22 cellular contexts compared by ENCODE assay signal in genomic region chr13:34338102-34338501, GRCh38.
DNase-seq lines count a peak whose midpoint lies in the region; ATAC-seq, FAIRE-seq and TF ChIP-seq lines count a peak whose summit lies in the region.
"Had no signal": no experiment of that assay in that cellular context is flagged by ENCODE, and none has a peak within 500 bp of the region (broad histone marks: within the 10 kb centered on the region; RNA-seq: fewer than 3 reads in every experiment).

No MANE protein-coding gene starts in this region.

- no peak for TF ChIP-seq CTCF in VCaP (conservative IDR thresholded peaks at IDR 0.05)
- TF ChIP-seq CTCF in epithelial cell of esophagus (IDR thresholded peaks at IDR 0.05; ENCODE audit: insufficient read depth, low read depth, low read length, missing control alignments): no peak

- no peaks in the 10 kb centered on the region for H3K9me3 ChIP-seq in small intestine (ENCODE audit: control insufficient read depth, low read depth)
- H3K9me3 ChIP-seq: A549, HAP-1 had no signal

- DNase-seq in Ammon's horn (ENCODE audit: low spot score): peak; percentile 69
- DNase-seq in NCI-H446 (lab: John Stamatoyannopoulos, UW): peak; percentile 52 to 82
- DNase-seq in epithelial cell of esophagus (ENCODE audit: low read depth): peak; percentile 8
- DNase-seq in ureter (ENCODE audit: low spot score): no peak
- DNase-seq in GM12892 (ENCODE audit: insufficient read length): no peak
- DNase-seq in small intestine: no peak
- DNase-seq: 8988T; ACHN; AML-193; CD4-positive, alpha-beta memory T cell; COR-L47; DMS153; DMS79 treated with DMSO at 0.1 percent for 48 hours; GOT3; HFFc6 had no signal

- peak overlapping the region; percentile 92; the same call in 1 of the 2 replicates for H3K27ac ChIP-seq in VCaP
- no peak overlapping the region for H3K27ac ChIP-seq in small intestine (ENCODE audit: low read depth in 1 of 2, low read length in 1 of 2)
- H3K27ac ChIP-seq: A549 had no signal

- WGBS in small intestine, 3 donors: 81 to 92% (median 85%) methylated on average over 1 of the region's 1 CpG

- FAIRE-seq in GM12892 (lab: Jason Lieb, UNC): no peak
- FAIRE-seq in small intestine (lab: Jason Lieb, UNC): no peak
- FAIRE-seq: A549, G401.6, GM19239, H54 had no signal

- no peak for TF ChIP-seq POLR2A in GM12892 (IDR thresholded peaks at IDR 0.05; ENCODE audit: low read depth, low read length)

- no peaks in the 10 kb centered on the region for H3K36me3 ChIP-seq in small intestine (ENCODE audit: control insufficient read depth in 2 of 2, insufficient read depth in 2 of 2, low read length in 2 of 2)
- H3K36me3 ChIP-seq: HAP-1 had no signal

- ATAC-seq in GM21381 (IDR thresholded peaks at IDR 0.05; ENCODE audit: unreplicated experiment): no peak
- ATAC-seq: A549 had no signal

- H3K4me1 ChIP-seq in small intestine (ENCODE audit: control insufficient read depth in 2 of 2, insufficient read depth in 1 of 2, low read depth in 1 of 2, low read length in 1 of 2): no peaks in the 10 kb centered on the region

- H3K4me3 ChIP-seq in epithelial cell of esophagus (ENCODE audit: low read length) (no peak overlapping the region), small intestine (ENCODE audit: low read depth in 1 of 2, low read length in 2 of 2) (no peak overlapping the region)
- H3K4me3 ChIP-seq: A549, HAP-1 had no signal

- no peaks in the 10 kb centered on the region for H3K27me3 ChIP-seq in small intestine (ENCODE audit: control insufficient read depth in 2 of 2, insufficient read depth in 2 of 2, low read length in 2 of 2)

Comparison
In these comparisons a context has a peak if more than half of its experiments do, and no peak if none do; other contexts are left out.
1. DNase-seq: peak in Ammon's horn (single experiment), NCI-H446 (2 of 2) and epithelial cell of esophagus (single experiment); none in ureter (single experiment), GM12892 (single experiment) and small intestine (single experiment).